In the genomic region with DNA sequence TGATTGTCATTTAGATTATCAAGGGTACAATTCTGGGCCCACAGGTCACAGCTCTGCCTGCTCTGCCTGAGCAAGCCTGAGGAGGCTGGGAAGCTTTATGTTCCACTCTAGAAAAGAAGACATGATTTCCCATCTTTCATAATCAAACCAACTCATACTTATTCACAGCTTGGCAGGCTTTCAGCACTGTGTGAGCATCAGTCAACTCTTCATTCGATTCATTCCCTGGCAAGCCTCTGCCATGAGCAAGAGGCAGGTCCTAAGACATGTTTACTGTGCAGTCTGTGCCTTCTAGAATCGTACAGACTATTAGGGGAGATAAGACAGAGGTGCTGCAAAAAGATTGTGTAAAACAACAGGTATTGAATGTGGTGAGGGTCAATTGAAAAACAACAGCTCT, we compare ENCODE assay signal across 2 cellular contexts.
TF ChIP-seq lines count a peak whose summit lies in the region.

No MANE protein-coding gene starts in this region.

TF ChIP-seq in GM23338, 12 proteins besides CTCF, POLR2A, EP300 and RAD21 (continued from another document):
- TF ChIP-seq POLR2AphosphoS5 (IDR thresholded peaks at IDR 0.05; ENCODE audit: low read depth) = no peak
- TF ChIP-seq ZNF114 (CRISPR knock-in tag; IDR thresholded peaks at IDR 0.05) = no peak
- no peak for TF ChIP-seq EZH2phosphoT487 (IDR thresholded peaks at IDR 0.05; ENCODE audit: unreplicated experiment)
- TF ChIP-seq, protein P1, sequence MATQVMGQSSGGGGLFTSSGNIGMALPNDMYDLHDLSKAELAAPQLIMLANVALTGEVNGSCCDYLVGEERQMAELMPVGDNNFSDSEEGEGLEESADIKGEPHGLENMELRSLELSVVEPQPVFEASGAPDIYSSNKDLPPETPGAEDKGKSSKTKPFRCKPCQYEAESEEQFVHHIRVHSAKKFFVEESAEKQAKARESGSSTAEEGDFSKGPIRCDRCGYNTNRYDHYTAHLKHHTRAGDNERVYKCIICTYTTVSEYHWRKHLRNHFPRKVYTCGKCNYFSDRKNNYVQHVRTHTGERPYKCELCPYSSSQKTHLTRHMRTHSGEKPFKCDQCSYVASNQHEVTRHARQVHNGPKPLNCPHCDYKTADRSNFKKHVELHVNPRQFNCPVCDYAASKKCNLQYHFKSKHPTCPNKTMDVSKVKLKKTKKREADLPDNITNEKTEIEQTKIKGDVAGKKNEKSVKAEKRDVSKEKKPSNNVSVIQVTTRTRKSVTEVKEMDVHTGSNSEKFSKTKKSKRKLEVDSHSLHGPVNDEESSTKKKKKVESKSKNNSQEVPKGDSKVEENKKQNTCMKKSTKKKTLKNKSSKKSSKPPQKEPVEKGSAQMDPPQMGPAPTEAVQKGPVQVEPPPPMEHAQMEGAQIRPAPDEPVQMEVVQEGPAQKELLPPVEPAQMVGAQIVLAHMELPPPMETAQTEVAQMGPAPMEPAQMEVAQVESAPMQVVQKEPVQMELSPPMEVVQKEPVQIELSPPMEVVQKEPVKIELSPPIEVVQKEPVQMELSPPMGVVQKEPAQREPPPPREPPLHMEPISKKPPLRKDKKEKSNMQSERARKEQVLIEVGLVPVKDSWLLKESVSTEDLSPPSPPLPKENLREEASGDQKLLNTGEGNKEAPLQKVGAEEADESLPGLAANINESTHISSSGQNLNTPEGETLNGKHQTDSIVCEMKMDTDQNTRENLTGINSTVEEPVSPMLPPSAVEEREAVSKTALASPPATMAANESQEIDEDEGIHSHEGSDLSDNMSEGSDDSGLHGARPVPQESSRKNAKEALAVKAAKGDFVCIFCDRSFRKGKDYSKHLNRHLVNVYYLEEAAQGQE (IDR thresholded peaks at IDR 0.05; ENCODE audit: unreplicated experiment) = no peak
- TF ChIP-seq CREB1 (CRISPR knock-in tag; IDR thresholded peaks at IDR 0.05; ENCODE audit: low read depth) = no peak
- TF ChIP-seq, protein P2, sequence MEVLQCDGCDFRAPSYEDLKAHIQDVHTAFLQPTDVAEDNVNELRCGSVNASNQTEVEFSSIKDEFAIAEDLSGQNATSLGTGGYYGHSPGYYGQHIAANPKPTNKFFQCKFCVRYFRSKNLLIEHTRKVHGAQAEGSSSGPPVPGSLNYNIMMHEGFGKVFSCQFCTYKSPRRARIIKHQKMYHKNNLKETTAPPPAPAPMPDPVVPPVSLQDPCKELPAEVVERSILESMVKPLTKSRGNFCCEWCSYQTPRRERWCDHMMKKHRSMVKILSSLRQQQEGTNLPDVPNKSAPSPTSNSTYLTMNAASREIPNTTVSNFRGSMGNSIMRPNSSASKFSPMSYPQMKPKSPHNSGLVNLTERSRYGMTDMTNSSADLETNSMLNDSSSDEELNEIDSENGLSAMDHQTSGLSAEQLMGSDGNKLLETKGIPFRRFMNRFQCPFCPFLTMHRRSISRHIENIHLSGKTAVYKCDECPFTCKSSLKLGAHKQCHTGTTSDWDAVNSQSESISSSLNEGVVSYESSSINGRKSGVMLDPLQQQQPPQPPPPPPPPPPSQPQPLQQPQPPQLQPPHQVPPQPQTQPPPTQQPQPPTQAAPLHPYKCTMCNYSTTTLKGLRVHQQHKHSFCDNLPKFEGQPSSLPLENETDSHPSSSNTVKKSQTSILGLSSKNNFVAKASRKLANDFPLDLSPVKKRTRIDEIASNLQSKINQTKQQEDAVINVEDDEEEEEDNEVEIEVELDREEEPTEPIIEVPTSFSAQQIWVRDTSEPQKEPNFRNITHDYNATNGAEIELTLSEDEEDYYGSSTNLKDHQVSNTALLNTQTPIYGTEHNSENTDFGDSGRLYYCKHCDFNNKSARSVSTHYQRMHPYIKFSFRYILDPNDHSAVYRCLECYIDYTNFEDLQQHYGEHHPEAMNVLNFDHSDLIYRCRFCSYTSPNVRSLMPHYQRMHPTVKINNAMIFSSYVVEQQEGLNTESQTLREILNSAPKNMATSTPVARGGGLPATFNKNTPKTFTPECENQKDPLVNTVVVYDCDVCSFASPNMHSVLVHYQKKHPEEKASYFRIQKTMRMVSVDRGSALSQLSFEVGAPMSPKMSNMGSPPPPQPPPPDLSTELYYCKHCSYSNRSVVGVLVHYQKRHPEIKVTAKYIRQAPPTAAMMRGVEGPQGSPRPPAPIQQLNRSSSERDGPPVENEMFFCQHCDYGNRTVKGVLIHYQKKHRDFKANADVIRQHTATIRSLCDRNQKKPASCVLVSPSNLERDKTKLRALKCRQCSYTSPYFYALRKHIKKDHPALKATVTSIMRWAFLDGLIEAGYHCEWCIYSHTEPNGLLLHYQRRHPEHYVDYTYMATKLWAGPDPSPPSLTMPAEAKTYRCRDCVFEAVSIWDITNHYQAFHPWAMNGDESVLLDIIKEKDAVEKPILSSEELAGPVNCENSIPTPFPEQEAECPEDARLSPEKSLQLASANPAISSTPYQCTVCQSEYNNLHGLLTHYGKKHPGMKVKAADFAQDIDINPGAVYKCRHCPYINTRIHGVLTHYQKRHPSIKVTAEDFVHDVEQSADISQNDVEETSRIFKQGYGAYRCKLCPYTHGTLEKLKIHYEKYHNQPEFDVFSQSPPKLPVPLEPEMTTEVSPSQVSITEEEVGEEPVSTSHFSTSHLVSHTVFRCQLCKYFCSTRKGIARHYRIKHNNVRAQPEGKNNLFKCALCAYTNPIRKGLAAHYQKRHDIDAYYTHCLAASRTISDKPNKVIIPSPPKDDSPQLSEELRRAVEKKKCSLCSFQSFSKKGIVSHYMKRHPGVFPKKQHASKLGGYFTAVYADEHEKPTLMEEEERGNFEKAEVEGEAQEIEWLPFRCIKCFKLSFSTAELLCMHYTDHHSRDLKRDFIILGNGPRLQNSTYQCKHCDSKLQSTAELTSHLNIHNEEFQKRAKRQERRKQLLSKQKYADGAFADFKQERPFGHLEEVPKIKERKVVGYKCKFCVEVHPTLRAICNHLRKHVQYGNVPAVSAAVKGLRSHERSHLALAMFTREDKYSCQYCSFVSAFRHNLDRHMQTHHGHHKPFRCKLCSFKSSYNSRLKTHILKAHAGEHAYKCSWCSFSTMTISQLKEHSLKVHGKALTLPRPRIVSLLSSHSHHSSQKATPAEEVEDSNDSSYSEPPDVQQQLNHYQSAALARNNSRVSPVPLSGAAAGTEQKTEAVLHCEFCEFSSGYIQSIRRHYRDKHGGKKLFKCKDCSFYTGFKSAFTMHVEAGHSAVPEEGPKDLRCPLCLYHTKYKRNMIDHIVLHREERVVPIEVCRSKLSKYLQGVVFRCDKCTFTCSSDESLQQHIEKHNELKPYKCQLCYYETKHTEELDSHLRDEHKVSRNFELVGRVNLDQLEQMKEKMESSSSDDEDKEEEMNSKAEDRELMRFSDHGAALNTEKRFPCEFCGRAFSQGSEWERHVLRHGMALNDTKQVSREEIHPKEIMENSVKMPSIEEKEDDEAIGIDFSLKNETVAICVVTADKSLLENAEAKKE (CRISPR knock-in tag; IDR thresholded peaks at IDR 0.05) = no peak

TF ChIP-seq in SK-N-SH, 30 proteins besides CTCF, POLR2A, EP300 and RAD21 (continued from another document):
- TF ChIP-seq, protein P1 (IDR thresholded peaks at IDR 0.05; ENCODE audit: low read depth, low read length) = no peak
- TF ChIP-seq MXI1 (IDR thresholded peaks at IDR 0.05; ENCODE audit: low read depth, low read length) (no peak), JUND (IDR thresholded peaks at IDR 0.05) (peak; percentile 60), FOXJ3 (CRISPR knock-in tag; IDR thresholded peaks at IDR 0.05) (no peak), FOSL2 (IDR thresholded peaks at IDR 0.05; ENCODE audit: borderline replicate concordance, low read depth) (peak; percentile 71; the same call in 1 of the 2 replicates), EZH2phosphoT487 (IDR thresholded peaks at IDR 0.05; ENCODE audit: borderline replicate concordance, low read depth) (no peak), RXRA (IDR thresholded peaks at IDR 0.05; ENCODE audit: borderline replicate concordance, low read depth) (peak; percentile 11; the same call in 1 of the 2 replicates), SIN3A (IDR thresholded peaks at IDR 0.05; ENCODE audit: borderline replicate concordance, low read depth, low read length) (no peak), FOXM1 (IDR thresholded peaks at IDR 0.05; ENCODE audit: low read depth) (no peak), TCF12 (IDR thresholded peaks at IDR 0.05) (no peak; the same call in none of the 2 replicates), CHD2 (IDR thresholded peaks at IDR 0.05; ENCODE audit: low read length, partially characterized antibody) (no peak), ELF1 (IDR thresholded peaks at IDR 0.05) (peak; percentile 5; the same call in 1 of the 2 replicates), TEAD4 (IDR thresholded peaks at IDR 0.05; ENCODE audit: borderline replicate concordance, insufficient read depth) (no peak), NRF1 (IDR thresholded peaks at IDR 0.05; ENCODE audit: low read depth, low read length) (no peak), NFIC (IDR thresholded peaks at IDR 0.05; ENCODE audit: borderline replicate concordance) (peak; percentile 86), MEF2A (IDR thresholded peaks at IDR 0.05; ENCODE audit: borderline replicate concordance, low read depth) (no peak)
- TF ChIP-seq, protein P3, sequence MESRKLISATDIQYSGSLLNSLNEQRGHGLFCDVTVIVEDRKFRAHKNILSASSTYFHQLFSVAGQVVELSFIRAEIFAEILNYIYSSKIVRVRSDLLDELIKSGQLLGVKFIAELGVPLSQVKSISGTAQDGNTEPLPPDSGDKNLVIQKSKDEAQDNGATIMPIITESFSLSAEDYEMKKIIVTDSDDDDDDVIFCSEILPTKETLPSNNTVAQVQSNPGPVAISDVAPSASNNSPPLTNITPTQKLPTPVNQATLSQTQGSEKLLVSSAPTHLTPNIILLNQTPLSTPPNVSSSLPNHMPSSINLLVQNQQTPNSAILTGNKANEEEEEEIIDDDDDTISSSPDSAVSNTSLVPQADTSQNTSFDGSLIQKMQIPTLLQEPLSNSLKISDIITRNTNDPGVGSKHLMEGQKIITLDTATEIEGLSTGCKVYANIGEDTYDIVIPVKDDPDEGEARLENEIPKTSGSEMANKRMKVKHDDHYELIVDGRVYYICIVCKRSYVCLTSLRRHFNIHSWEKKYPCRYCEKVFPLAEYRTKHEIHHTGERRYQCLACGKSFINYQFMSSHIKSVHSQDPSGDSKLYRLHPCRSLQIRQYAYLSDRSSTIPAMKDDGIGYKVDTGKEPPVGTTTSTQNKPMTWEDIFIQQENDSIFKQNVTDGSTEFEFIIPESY (IDR thresholded peaks at IDR 0.05; ENCODE audit: borderline replicate concordance, low read depth) = no peak
- TF ChIP-seq, protein P4, sequence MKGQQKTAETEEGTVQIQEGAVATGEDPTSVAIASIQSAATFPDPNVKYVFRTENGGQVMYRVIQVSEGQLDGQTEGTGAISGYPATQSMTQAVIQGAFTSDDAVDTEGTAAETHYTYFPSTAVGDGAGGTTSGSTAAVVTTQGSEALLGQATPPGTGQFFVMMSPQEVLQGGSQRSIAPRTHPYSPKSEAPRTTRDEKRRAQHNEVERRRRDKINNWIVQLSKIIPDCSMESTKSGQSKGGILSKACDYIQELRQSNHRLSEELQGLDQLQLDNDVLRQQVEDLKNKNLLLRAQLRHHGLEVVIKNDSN (IDR thresholded peaks at IDR 0.05; ENCODE audit: borderline replicate concordance, low read depth) = no peak
- TF ChIP-seq, protein P5, sequence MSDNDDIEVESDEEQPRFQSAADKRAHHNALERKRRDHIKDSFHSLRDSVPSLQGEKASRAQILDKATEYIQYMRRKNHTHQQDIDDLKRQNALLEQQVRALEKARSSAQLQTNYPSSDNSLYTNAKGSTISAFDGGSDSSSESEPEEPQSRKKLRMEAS (IDR thresholded peaks at IDR 0.05; ENCODE audit: low read depth) = peak; percentile 57
- TF ChIP-seq, protein P6, sequence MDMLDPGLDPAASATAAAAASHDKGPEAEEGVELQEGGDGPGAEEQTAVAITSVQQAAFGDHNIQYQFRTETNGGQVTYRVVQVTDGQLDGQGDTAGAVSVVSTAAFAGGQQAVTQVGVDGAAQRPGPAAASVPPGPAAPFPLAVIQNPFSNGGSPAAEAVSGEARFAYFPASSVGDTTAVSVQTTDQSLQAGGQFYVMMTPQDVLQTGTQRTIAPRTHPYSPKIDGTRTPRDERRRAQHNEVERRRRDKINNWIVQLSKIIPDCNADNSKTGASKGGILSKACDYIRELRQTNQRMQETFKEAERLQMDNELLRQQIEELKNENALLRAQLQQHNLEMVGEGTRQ (IDR thresholded peaks at IDR 0.05; ENCODE audit: borderline replicate concordance, low read depth, low read length) = no peak
- TF ChIP-seq, protein P7, sequence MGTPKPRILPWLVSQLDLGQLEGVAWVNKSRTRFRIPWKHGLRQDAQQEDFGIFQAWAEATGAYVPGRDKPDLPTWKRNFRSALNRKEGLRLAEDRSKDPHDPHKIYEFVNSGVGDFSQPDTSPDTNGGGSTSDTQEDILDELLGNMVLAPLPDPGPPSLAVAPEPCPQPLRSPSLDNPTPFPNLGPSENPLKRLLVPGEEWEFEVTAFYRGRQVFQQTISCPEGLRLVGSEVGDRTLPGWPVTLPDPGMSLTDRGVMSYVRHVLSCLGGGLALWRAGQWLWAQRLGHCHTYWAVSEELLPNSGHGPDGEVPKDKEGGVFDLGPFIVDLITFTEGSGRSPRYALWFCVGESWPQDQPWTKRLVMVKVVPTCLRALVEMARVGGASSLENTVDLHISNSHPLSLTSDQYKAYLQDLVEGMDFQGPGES (IDR thresholded peaks at IDR 0.05; ENCODE audit: low read depth, low read length) = no peak
TF ChIP-seq in SK-N-SH: peak in this region for 8.
